ENCODE assay signal across 8 cellular contexts in the genomic region with DNA sequence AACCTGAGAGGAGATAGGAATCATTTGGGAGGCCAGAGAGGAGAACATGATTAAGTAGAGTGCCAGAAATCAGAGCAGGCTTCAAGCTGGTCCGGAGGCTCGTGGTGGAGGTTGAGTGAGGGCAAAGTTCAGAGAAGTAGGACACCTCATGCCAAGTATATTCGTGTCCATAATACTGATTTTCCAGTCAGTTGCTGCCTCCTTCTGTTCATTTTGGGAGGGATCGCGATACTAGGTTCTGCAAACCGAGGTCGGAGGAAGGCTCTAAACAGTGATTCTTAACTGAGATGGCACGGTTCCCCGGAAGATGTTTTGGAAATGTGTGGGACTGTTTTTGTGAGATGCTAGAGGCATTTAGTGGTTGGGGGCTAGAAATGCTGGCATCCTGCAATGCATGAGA. TPM values are rescaled to one million over a fixed set of nuclear protein-coding genes. Genes with fewer than 3 reads are reported as not detected.
DNase-seq lines count a peak whose midpoint lies in the region; ATAC-seq and TF ChIP-seq lines count a peak whose summit lies in the region.

No MANE protein-coding gene starts in this region.

- H2BK5ac ChIP-seq in trophoblast cell (ENCODE audit: low read depth, low read length, poor library complexity), result no peak overlapping the region

- POLR2A ChIA-PET in CD8-positive, alpha-beta memory T cell (lab: Charles Lee), result interaction anchor here (1.0 kb wide), 1 partner anchor 66 kb away, joined by 3 read pairs; the partner anchor contains the start of gene JAML
- POLR2A ChIA-PET in HEK293T (lab: Yijun Ruan, JAX), result no interaction called here

- H3K4me2 ChIP-seq in trophoblast cell (ENCODE audit: low read length), result no peak overlapping the region

- no peak overlapping the region for H2BK120ac ChIP-seq in trophoblast cell (ENCODE audit: insufficient read depth, low read length, poor library complexity)

- H3K27ac Mint-ChIP-seq in CD8-positive, alpha-beta memory T cell, result peak overlapping the region in 2 of 8 donors; percentile 34 to 87
- no peak overlapping the region for H3K27ac Mint-ChIP-seq in T-helper 2 cell treated with Interferon-gamma antibody and Interleukin-4, amounts not matched to agents 5 μg/mL and 100 μg/mL, for 36 hours

- H3K23ac ChIP-seq in trophoblast cell (ENCODE audit: low read length), result no peak overlapping the region

- H3K4me1 ChIP-seq in CD8-positive, alpha-beta memory T cell (ENCODE audit: insufficient read depth, low read length), result peaks cover 7% of the 10 kb centered on the region
- no peaks in the 10 kb centered on the region for H3K4me1 ChIP-seq in trophoblast cell (ENCODE audit: control insufficient read depth in 1 of 2, insufficient read depth in 2 of 2, low read length in 2 of 2)

- CTCF ChIA-PET in CD8-positive, alpha-beta memory T cell (lab: Charles Lee), result interaction anchor here (1.0 to 1.7 kb wide), 10 partner anchors 10 to 146 kb away, joined by 3 to 14 read pairs (median 4); no protein-coding TSS in a partner anchor
- CTCF ChIA-PET in HEK293T (lab: Yijun Ruan, JAX), result no interaction called here

- H2AFZ ChIP-seq in trophoblast cell (ENCODE audit: insufficient read depth, low read length, poor library complexity), result no peak overlapping the region

- H2AK5ac ChIP-seq in trophoblast cell (ENCODE audit: low read length), result no peak overlapping the region

- no peaks in the 10 kb centered on the region for H3K79me2 ChIP-seq in trophoblast cell (ENCODE audit: control insufficient read depth, insufficient read depth, low read length, poor library complexity)

- H3K27me3 Mint-ChIP-seq in CD8-positive, alpha-beta memory T cell, result no peaks in the 10 kb centered on the region
- no peaks in the 10 kb centered on the region for H3K27me3 Mint-ChIP-seq in T-helper 2 cell treated with Interferon-gamma antibody and Interleukin-4, amounts not matched to agents 5 μg/mL and 100 μg/mL, for 36 hours (ENCODE audit: low read depth)

- no peak overlapping the region for H3K9ac ChIP-seq in trophoblast cell (ENCODE audit: low read length)

- H3K4me1 Mint-ChIP-seq in CD8-positive, alpha-beta memory T cell, result peaks cover 9 to 14% (median 12%) of the 10 kb centered on the region in 3 donors
- peaks cover 19% of the 10 kb centered on the region for H3K4me1 Mint-ChIP-seq in T-helper 2 cell treated with Interferon-gamma antibody and Interleukin-4, amounts not matched to agents 5 μg/mL and 100 μg/mL, for 36 hours (ENCODE audit: low read depth)

- WGBS in trophoblast cell (ENCODE audit: extremely low coverage, insufficient coverage, insufficient read length), result no CpG with 5 or more reads among the region's 9 CpGs

- H4K12ac ChIP-seq in trophoblast cell (ENCODE audit: low read depth, low read length), result no peak overlapping the region

- H3K9me3 Mint-ChIP-seq in CD8-positive, alpha-beta memory T cell, result peaks cover 0 to 3% (median 0%) of the 10 kb centered on the region in 5 donors
- H3K9me3 Mint-ChIP-seq in T-helper 2 cell treated with Interferon-gamma antibody and Interleukin-4, amounts not matched to agents 5 μg/mL and 100 μg/mL, for 36 hours, result no peaks in the 10 kb centered on the region

- no peak overlapping the region for H3K4ac ChIP-seq in trophoblast cell (ENCODE audit: low read depth, low read length)

- H3K27ac ChIP-seq in CD8-positive, alpha-beta memory T cell (ENCODE audit: low read depth, low read length), result no peak overlapping the region
- peak overlapping the region; percentile 67 for H3K27ac ChIP-seq in epithelial cell of prostate
- no peak overlapping the region for H3K27ac ChIP-seq in trophoblast cell (ENCODE audit: low read depth, low read length)

- no peak overlapping the region for H3K14ac ChIP-seq in trophoblast cell (ENCODE audit: low read length)

- DNase-seq in CD8-positive, alpha-beta memory T cell, result peak in 3 of 5 donors; percentile 46 to 55 (median 46)
- DNase-seq in HEK293T (ENCODE audit: extremely low spot score) (no peak), epithelial cell of prostate (ENCODE audit: low read depth, low spot score) (no peak), trophoblast cell (peak; percentile 29 to 66), NCI-H128 (lab: John Stamatoyannopoulos, UW; ENCODE audit: unreplicated experiment) (no peak)
- DNase-seq in T-helper 2 cell treated with Interferon-gamma antibody and Interleukin-4, amounts not matched to agents 5 μg/mL and 100 μg/mL, for 36 hours (ENCODE audit: low spot score), result peak; percentile 37

- H4K8ac ChIP-seq in trophoblast cell (ENCODE audit: low read depth, low read length), result no peak overlapping the region

- H3K36me3 ChIP-seq in CD8-positive, alpha-beta memory T cell (ENCODE audit: insufficient read depth, low read length), result no peaks in the 10 kb centered on the region
- no peaks in the 10 kb centered on the region for H3K36me3 ChIP-seq in trophoblast cell (ENCODE audit: control insufficient read depth in 1 of 2, insufficient read depth in 2 of 2, low read length in 2 of 2)

- no peaks in the 10 kb centered on the region for H3K27me3 ChIP-seq in CD8-positive, alpha-beta memory T cell (ENCODE audit: insufficient read depth, low read length, poor library complexity, severe bottlenecking)
- H3K27me3 ChIP-seq in trophoblast cell (ENCODE audit: insufficient read depth, low read length), result no peaks in the 10 kb centered on the region

- H3K4me3 ChIP-seq in CD8-positive, alpha-beta memory T cell (ENCODE audit: low read length), result no peak overlapping the region
- no peak overlapping the region for H3K4me3 ChIP-seq in trophoblast cell (ENCODE audit: low read depth, low read length)

- no peaks in the 10 kb centered on the region for H3K79me1 ChIP-seq in trophoblast cell (ENCODE audit: low read length)

- ATAC-seq in HG02885 (IDR thresholded peaks at IDR 0.05; ENCODE audit: poor library complexity, unreplicated experiment) (no peak), HG02763 (IDR thresholded peaks at IDR 0.05; ENCODE audit: unreplicated experiment) (no peak)

- no peaks in the 10 kb centered on the region for H3K36me3 Mint-ChIP-seq in CD8-positive, alpha-beta memory T cell
- no peaks in the 10 kb centered on the region for H3K36me3 Mint-ChIP-seq in T-helper 2 cell treated with Interferon-gamma antibody and Interleukin-4, amounts not matched to agents 5 μg/mL and 100 μg/mL, for 36 hours (ENCODE audit: low read depth)

- no peak overlapping the region for H3K4me3 Mint-ChIP-seq in CD8-positive, alpha-beta memory T cell
- H3K4me3 Mint-ChIP-seq in T-helper 2 cell treated with Interferon-gamma antibody and Interleukin-4, amounts not matched to agents 5 μg/mL and 100 μg/mL, for 36 hours, result no peak overlapping the region

- H3K9me3 ChIP-seq in CD8-positive, alpha-beta memory T cell (ENCODE audit: low read length), result no peaks in the 10 kb centered on the region
- H3K9me3 ChIP-seq in trophoblast cell (ENCODE audit: insufficient read depth, low read depth, low read length), result peaks cover 2% of the 10 kb centered on the region

- no peak overlapping the region for H3K18ac ChIP-seq in trophoblast cell (ENCODE audit: low read length)

- H2BK12ac ChIP-seq in trophoblast cell (ENCODE audit: low read length), result no peak overlapping the region

- no peak overlapping the region for H4K91ac ChIP-seq in trophoblast cell (ENCODE audit: low read depth, low read length)

TF ChIP-seq in HEK293T, 16 proteins besides CTCF, POLR2A, EP300 and RAD21:
- 0 out of 2 replicates have a peak, but pooled peaks have one; percentile 13 for TF ChIP-seq L3MBTL2 (conservative IDR thresholded peaks at IDR 0.05)
- TF ChIP-seq NFRKB (IDR thresholded peaks at IDR 0.05), result no peak
TF ChIP-seq in HEK293T: peak in this region for 1.

RNA-seq across cellular contexts. Expression of gene CD3E, which starts 13.6 kb away (rescaled TPM):
- total RNA-seq in CD8-positive, alpha-beta memory T cell, result 100 to 1,000 TPM; 534 to 541 TPM
- 1,158 TPM for polyA plus RNA-seq in CD8-positive, alpha-beta memory T cell
- not detected in 2 replicates for polyA plus RNA-seq in trophoblast cell (2013)

RNA-seq across cellular contexts. Expression of gene MPZL2, which starts 26.8 kb away (rescaled TPM):
- 1 to 10 TPM; 4.5 to 5.5 TPM for total RNA-seq in CD8-positive, alpha-beta memory T cell
- polyA plus RNA-seq in CD8-positive, alpha-beta memory T cell, result 0.36 TPM
- polyA plus RNA-seq in trophoblast cell (2013), result 0.57 and 0.59 TPM in 2 replicates

RNA-seq across cellular contexts. Expression of gene MPZL3, which starts 38.8 kb away (rescaled TPM):
- total RNA-seq in CD8-positive, alpha-beta memory T cell, result 100 to 1,000 TPM; 113 to 119 TPM
- 10.6 TPM for polyA plus RNA-seq in CD8-positive, alpha-beta memory T cell
- 1.5 and 1.8 TPM in 2 replicates for polyA plus RNA-seq in trophoblast cell (2013)

RNA-seq across cellular contexts. Expression of gene CD3D, which starts 51.6 kb away (rescaled TPM):
- 100 to 1,000 TPM; 426 to 438 TPM for total RNA-seq in CD8-positive, alpha-beta memory T cell
- 1,253 TPM for polyA plus RNA-seq in CD8-positive, alpha-beta memory T cell
- polyA plus RNA-seq in trophoblast cell (2013), result not detected in 2 replicates

RNA-seq across cellular contexts. Expression of gene CD3G, which starts 53.2 kb away (rescaled TPM):
- total RNA-seq in CD8-positive, alpha-beta memory T cell, result 100 to 1,000 TPM; 167 to 170 TPM
- 414 TPM for polyA plus RNA-seq in CD8-positive, alpha-beta memory T cell
- not detected in 2 replicates for polyA plus RNA-seq in trophoblast cell (2013)

Comparison
In these comparisons a context has a peak if more than half of its experiments do, and no peak if none do; other contexts are left out.
1. DNase-seq: peak in CD8-positive, alpha-beta memory T cell (3 of 5), T-helper 2 cell treated with Interferon-gamma antibody and Interleukin-4, amounts not matched to agents 5 μg/mL and 100 μg/mL, for 36 hours (single experiment) and trophoblast cell (2 of 2); none in HEK293T (single experiment), epithelial cell of prostate (single experiment) and NCI-H128 (single experiment).